Comparison of ENCODE assay signal across 17 cellular contexts in genomic region chr2:170350929-170351826, GRCh38.
DNase-seq lines count a peak whose midpoint lies in the region; ATAC-seq, FAIRE-seq and TF ChIP-seq lines count a peak whose summit lies in the region.
"Had no signal": no experiment of that assay in that cellular context is flagged by ENCODE, and none has a peak within 500 bp of the region (broad histone marks: within the 10 kb centered on the region; RNA-seq: fewer than 3 reads in every experiment).

No MANE protein-coding gene starts in this region.

- TF ChIP-seq CTCF in A549 (IDR thresholded peaks at IDR 0.05) (no peak), GM23338 (conservative IDR thresholded peaks at IDR 0.05; ENCODE audit: low read depth in 2 of 2) (peak in 1 of 2 experiments; percentile 17; a peak in 1 of 4 replicates), Panc1 (IDR thresholded peaks at IDR 0.05) (0 out of 2 replicates have a peak, but pooled peaks have one; percentile 7), endothelial cell (IDR thresholded peaks at IDR 0.05; ENCODE audit: unreplicated experiment) (no peak), sigmoid colon (IDR thresholded peaks at IDR 0.05) (no peak)

- H3K9me2 ChIP-seq in GM23338 (ENCODE audit: insufficient read depth): no peaks in the 10 kb centered on the region

- H3K27me3 Mint-ChIP-seq in GM23338 (ENCODE audit: insufficient read depth, low read depth, poor library complexity): peaks cover 7% of the 10 kb centered on the region
- peaks cover 3% of the 10 kb centered on the region for H3K27me3 Mint-ChIP-seq in endothelial cell (ENCODE audit: unreplicated experiment)

- 7% methylated on average over 4 of the region's 4 CpGs for WGBS in A549 (ENCODE audit: missing lambda C conversion rate)
- 73 to 76% methylated on average over 4 of the region's 4 CpGs for WGBS in sigmoid colon, 2 donors

- H3K9me3 Mint-ChIP-seq in GM23338: no peaks in the 10 kb centered on the region
- no peaks in the 10 kb centered on the region for H3K9me3 Mint-ChIP-seq in endothelial cell (ENCODE audit: unreplicated experiment)

- no peak for TF ChIP-seq POLR2A in A549 (IDR thresholded peaks at IDR 0.05; ENCODE audit: low read length)
- TF ChIP-seq POLR2A in sigmoid colon (IDR thresholded peaks at IDR 0.05): no peak

- H3K27ac Mint-ChIP-seq in GM23338 (no peak overlapping the region), endothelial cell (ENCODE audit: unreplicated experiment) (no peak overlapping the region)

- H3K36me3 ChIP-seq in GM23338 (ENCODE audit: insufficient read depth): no peaks in the 10 kb centered on the region
- H3K36me3 ChIP-seq in Panc1 (ENCODE audit: control insufficient read depth, insufficient read depth, low read length): no peaks in the 10 kb centered on the region
- H3K36me3 ChIP-seq in sigmoid colon: no peaks in the 10 kb centered on the region
- H3K36me3 ChIP-seq: SJSA1 had no signal

- in situ Hi-C loops in Panc1 (cut with HindIII; ENCODE audit: low pct_unique_long_range_greater_than_20kb, low sequenced_read_pairs): no loop called here

- H3K27me3 ChIP-seq in GM23338 (ENCODE audit: insufficient read depth): no peaks in the 10 kb centered on the region
- peaks cover 4% of the 10 kb centered on the region; the same call in 1 of the 2 replicates for H3K27me3 ChIP-seq in Panc1 (ENCODE audit: control insufficient read depth, insufficient read depth, low read length)
- no peaks in the 10 kb centered on the region for H3K27me3 ChIP-seq in sigmoid colon

- H3K4me1 Mint-ChIP-seq in GM23338 (peaks cover 40% of the 10 kb centered on the region), endothelial cell (ENCODE audit: unreplicated experiment) (peaks cover 41% of the 10 kb centered on the region)

- H3F3A ChIP-seq in GM23338 (replicated peaks; ENCODE audit: low read depth): no peaks in the 10 kb centered on the region

- no peak overlapping the region for H2AFZ ChIP-seq in GM23338

- H3K79me2 ChIP-seq in GM23338 (replicated peaks; ENCODE audit: insufficient read depth): no peaks in the 10 kb centered on the region

- ATAC-seq in A549: peak; percentile 34 to 65; a peak in 4 of 6 replicates
- ATAC-seq in GM23338: peak; percentile 54
- no peak for ATAC-seq in Panc1
- ATAC-seq in HG03135 (IDR thresholded peaks at IDR 0.05; ENCODE audit: unreplicated experiment): no peak

- TF ChIP-seq RAD21 in A549 (conservative IDR thresholded peaks at IDR 0.05 in 1 of 2, IDR thresholded peaks at IDR 0.05 in 1 of 2): no peak

- H3K4me2 ChIP-seq in A549 (no peak overlapping the region), GM23338 (no peak overlapping the region; the same call in 1 of the 2 replicates)

- intact Hi-C loops in Panc1 (cut with micrococcal nuclease; ENCODE audit: unreplicated experiment): no loop called here
- intact Hi-C loops in sigmoid colon (cut with DNase I): no loop called here

- no peak for FAIRE-seq in A549 (lab: Jason Lieb, UNC)

- H3K27ac ChIP-seq in A549 (no peak overlapping the region), GM23338 (ENCODE audit: low read depth) (no peak overlapping the region), Panc1 (ENCODE audit: low read length) (no peak overlapping the region), sigmoid colon (no peak overlapping the region)
- H3K27ac ChIP-seq: SJSA1 had no signal

- no peak overlapping the region for H3K4me3 ChIP-seq in A549
- no peak overlapping the region for H3K4me3 ChIP-seq in GM23338
- H3K4me3 ChIP-seq in Panc1 (ENCODE audit: low read depth in 2 of 2, low read length in 2 of 2): no peak overlapping the region
- H3K4me3 ChIP-seq in sigmoid colon: no peak overlapping the region
- H3K4me3 ChIP-seq: SJSA1 had no signal

- no TSS peak for BruUV-seq in Panc1 (replicated peaks; lab: Mats Ljungman, UMichigan)

- POLR2A ChIA-PET in A549 (lab: Yijun Ruan, JAX): no interaction called here
- POLR2A ChIA-PET in Panc1 (lab: Charles Lee): no interaction called here

- no peaks in the 10 kb centered on the region for H4K20me1 ChIP-seq in GM23338 (replicated peaks; ENCODE audit: insufficient read depth)

- no peaks in the 10 kb centered on the region for H3K4me1 ChIP-seq in A549
- peaks cover 36% of the 10 kb centered on the region for H3K4me1 ChIP-seq in GM23338 (ENCODE audit: insufficient read depth)
- no peaks in the 10 kb centered on the region for H3K4me1 ChIP-seq in Panc1 (ENCODE audit: control insufficient read depth, insufficient read depth, low read length)
- H3K4me1 ChIP-seq in sigmoid colon: no peaks in the 10 kb centered on the region
- H3K4me1 ChIP-seq: SJSA1 had no signal

- DNase-seq in A549 (ENCODE audit: low read depth in 1 of 2, low spot score in 1 of 2): no peak
- no peak for DNase-seq in GM23338 (ENCODE audit: low spot score)
- no peak for DNase-seq in Panc1 (ENCODE audit: low read depth, low spot score)
- DNase-seq in endothelial cell (ENCODE audit: low spot score): no peak
- DNase-seq in NCI-H1092 treated with DMSO at 0.1 percent for 48 hours (lab: John Stamatoyannopoulos, UW): no peak
- DNase-seq in NCI-H146 (lab: John Stamatoyannopoulos, UW): no peak
- no peak for DNase-seq in sigmoid colon
- DNase-seq: COR-L47, GF-D8, KBM-7, NCI-H1092, NCI-H1694, NCI-H226, NCI-H526 treated with DMSO at 0.1 percent for 48 hours, SW 1271 had no signal

- CTCF ChIA-PET in A549 (lab: Yijun Ruan, JAX) (interaction anchor here (0.7 to 1.4 kb wide), 2 partner anchors 10 to 290 kb away, joined by 3 to 4 read pairs; no protein-coding TSS in a partner anchor), Panc1 (lab: Charles Lee) (no interaction called here)

- H3K9me3 ChIP-seq in A549 (no peaks in the 10 kb centered on the region), Panc1 (ENCODE audit: control insufficient read depth, insufficient read depth, low read depth, low read length) (no peaks in the 10 kb centered on the region), sigmoid colon (no peaks in the 10 kb centered on the region)
- H3K9me3 ChIP-seq: SJSA1 had no signal

- H3K36me3 Mint-ChIP-seq in GM23338 (ENCODE audit: low read depth): no peaks in the 10 kb centered on the region
- no peaks in the 10 kb centered on the region for H3K36me3 Mint-ChIP-seq in endothelial cell (ENCODE audit: low read depth, unreplicated experiment)

- TF ChIP-seq EP300 in A549 (IDR thresholded peaks at IDR 0.05): no peak
- no peak for TF ChIP-seq EP300 in sigmoid colon (IDR thresholded peaks at IDR 0.05)

- H3K4me3 Mint-ChIP-seq in GM23338: no peak overlapping the region
- H3K4me3 Mint-ChIP-seq in endothelial cell (ENCODE audit: unreplicated experiment): peak overlapping the region; percentile 26

TF ChIP-seq in A549, 52 proteins besides CTCF, POLR2A, EP300 and RAD21:
- TF ChIP-seq ZNF302 (CRISPR knock-in tag; IDR thresholded peaks at IDR 0.05) (no peak), HOXB13 (CRISPR knock-in tag; IDR thresholded peaks at IDR 0.05; ENCODE audit: low read depth) (no peak), RNF2 (IDR thresholded peaks at IDR 0.05; ENCODE audit: borderline replicate concordance, low read depth) (no peak), CBX8 (IDR thresholded peaks at IDR 0.05) (no peak), NPAS2 (CRISPR knock-in tag; IDR thresholded peaks at IDR 0.05; ENCODE audit: borderline replicate concordance) (no peak), ZSCAN20 (CRISPR knock-in tag; IDR thresholded peaks at IDR 0.05) (no peak), E2F6 (IDR thresholded peaks at IDR 0.05; ENCODE audit: borderline replicate concordance, low read depth) (no peak)

TF ChIP-seq in GM23338, 12 proteins besides CTCF, POLR2A, EP300 and RAD21 (continues in another document):
- no peak for TF ChIP-seq REST (IDR thresholded peaks at IDR 0.05; ENCODE audit: unreplicated experiment)

Comparison
In these comparisons a context has a peak if more than half of its experiments do, and no peak if none do; other contexts are left out.
1. ATAC-seq: peak in A549 (2 of 2) and GM23338 (single experiment); none in Panc1 (single experiment) and HG03135 (single experiment).